23 cellular contexts compared by ENCODE assay signal in genomic region chr17:79968116-79968515, GRCh38.
DNase-seq lines count a peak whose midpoint lies in the region; ATAC-seq, FAIRE-seq and TF ChIP-seq lines count a peak whose summit lies in the region.
"Had no signal": no experiment of that assay in that cellular context is flagged by ENCODE, and none has a peak within 500 bp of the region (broad histone marks: within the 10 kb centered on the region; RNA-seq: fewer than 3 reads in every experiment).

No MANE protein-coding gene starts in this region.

- WGBS in H9 (ENCODE audit: extremely low coverage, insufficient read length, low lambda C conversion rate), result no CpG with 5 or more reads among the region's 5 CpGs

- no peak overlapping the region for H3K4ac ChIP-seq in H9 (ENCODE audit: low read depth, low read length)

- no peak overlapping the region for H4K91ac ChIP-seq in H9 (ENCODE audit: insufficient read length, low read depth, low read length)

- TF ChIP-seq CTCF in H9 (conservative IDR thresholded peaks at IDR 0.05) (no peak), kidney (IDR thresholded peaks at IDR 0.05; ENCODE audit: borderline replicate concordance, extremely low read depth, insufficient read depth) (no peak)

- H3K9ac ChIP-seq in BLaER1, result no peak overlapping the region
- H3K9ac ChIP-seq in H9 (ENCODE audit: extremely low read depth, insufficient read length, low read length), result no peak overlapping the region
- no peak overlapping the region for H3K9ac ChIP-seq in kidney (ENCODE audit: low read length in 2 of 2)

- no peak overlapping the region for H2AK5ac ChIP-seq in H9 (ENCODE audit: insufficient read length, low read length)

- no peak overlapping the region for H3K23ac ChIP-seq in H9 (ENCODE audit: insufficient read length, low read depth, low read length)

- peaks cover 22 to 29% of the 10 kb centered on the region in 2 experiments for H3K4me1 Mint-ChIP-seq in H9
- H3K4me1 Mint-ChIP-seq: CD14-positive monocyte had no signal

- DNase-seq in H9 (peak; percentile 18), kidney (peak; percentile 35), sciatic nerve (ENCODE audit: low spot score) (peak; percentile 30), mucosa of gallbladder (ENCODE audit: low spot score) (no peak)
- DNase-seq in activated CD4-positive, alpha-beta T cell treated with anti-CD3 and anti-CD28 coated beads, Interleukin-2, amount 50 U/mL, for 1 hour, result no peak
- DNase-seq: DMS 273 treated with DMSO at 0.1 percent for 48 hours, DMS79, EL, GDM1, KBM-7, NCI-H2081, NCI-H2227 treated with DMSO at 0.1 percent for 48 hours, NCI-H526 treated with DMSO at 0.1 percent for 48 hours, SIG-M5 had no signal

- H3K27ac ChIP-seq in BLaER1 (no peak overlapping the region), H9 (ENCODE audit: insufficient read length, low read depth, low read length) (no peak overlapping the region), kidney (ENCODE audit: low read depth in 2 of 2, low read length in 2 of 2) (no peak overlapping the region)
- H3K27ac ChIP-seq: A549, RWPE1, SK-N-MC had no signal

- H3K56ac ChIP-seq in H9 (ENCODE audit: insufficient read length, low read depth, low read length), result no peak overlapping the region

- H3K27me3 ChIP-seq in BLaER1, result no peaks in the 10 kb centered on the region
- no peaks in the 10 kb centered on the region for H3K27me3 ChIP-seq in H9 (ENCODE audit: insufficient read depth, low read length)

- H3K27me3 Mint-ChIP-seq in H9 (ENCODE audit: low read depth), result no peaks in the 10 kb centered on the region; the same call in 1 of the 2 replicates

- FAIRE-seq in kidney (lab: Jason Lieb, UNC), result no peak
- FAIRE-seq: GM12878, H54 had no signal

- no peak overlapping the region for H4K5ac ChIP-seq in H9 (ENCODE audit: insufficient read length, low read depth, low read length)

- H3K4me3 ChIP-seq in BLaER1, result no peak overlapping the region
- H3K4me3 ChIP-seq in kidney (ENCODE audit: low read length in 2 of 2), result no peak overlapping the region
- H3K4me3 ChIP-seq: A549, GM12878, SK-N-MC had no signal

- no peak overlapping the region for H2BK20ac ChIP-seq in H9 (ENCODE audit: low read depth, low read length, poor library complexity, severe bottlenecking)

- H3K4me2 ChIP-seq in BLaER1, result peak overlapping the region; percentile 95
- no peak overlapping the region for H3K4me2 ChIP-seq in H9 (ENCODE audit: insufficient read depth, insufficient read length, low read length)
- H3K4me2 ChIP-seq: A549 had no signal

- H3T11ph ChIP-seq in H9 (ENCODE audit: low read length), result no peak overlapping the region

- no peak overlapping the region for H3K18ac ChIP-seq in H9 (ENCODE audit: insufficient read length, low read depth, low read length)

- H3K4me3 Mint-ChIP-seq in H9, result no peak overlapping the region
- H3K4me3 Mint-ChIP-seq: CD14-positive monocyte; CD8-positive, alpha-beta memory T cell had no signal

- ATAC-seq in sciatic nerve (no peak), HG03565 (IDR thresholded peaks at IDR 0.05; ENCODE audit: unreplicated experiment) (no peak)
- ATAC-seq: A549, GM12878 had no signal

- H3K36me3 ChIP-seq in BLaER1 (no peaks in the 10 kb centered on the region), kidney (ENCODE audit: control insufficient read depth in 1 of 2, insufficient read depth in 2 of 2, low read length in 2 of 2) (peaks cover 0 to 2% of the 10 kb centered on the region in 2 donors)

- no peaks in the 10 kb centered on the region; the same call in 1 of the 2 replicates for H3K79me2 ChIP-seq in H9 (ENCODE audit: insufficient read depth, low read length)

- H3K9me3 Mint-ChIP-seq in H9, result peaks cover 4 to 7% of the 10 kb centered on the region in 2 experiments
- H3K9me3 Mint-ChIP-seq: CD8-positive, alpha-beta memory T cell had no signal

- H3K36me3 Mint-ChIP-seq in H9 (ENCODE audit: insufficient read depth in 1 of 3, low read depth in 3 of 3), result peaks cover 15 to 25% (median 20%) of the 10 kb centered on the region in 3 experiments
- H3K36me3 Mint-ChIP-seq: CD14-positive monocyte; CD8-positive, alpha-beta memory T cell had no signal

- H3K9me3 ChIP-seq in BLaER1 (no peaks in the 10 kb centered on the region), H9 (ENCODE audit: control insufficient read depth, low read depth, low read length) (no peaks in the 10 kb centered on the region), kidney (ENCODE audit: control insufficient read depth in 1 of 2, low read length in 2 of 2) (no peaks in the 10 kb centered on the region)
- H3K9me3 ChIP-seq: A549 had no signal

- intact Hi-C loops in kidney (cut with DNase I) (no loop called here), sciatic nerve (cut with DNase I) (no loop called here)

- H2BK120ac ChIP-seq in H9 (ENCODE audit: low read depth, low read length, poor library complexity, severe bottlenecking), result no peak overlapping the region

- H2BK12ac ChIP-seq in H9 (ENCODE audit: insufficient read length, low read depth, low read length), result no peak overlapping the region

- H4K8ac ChIP-seq in H9 (replicated peaks; ENCODE audit: insufficient read length, low read depth, low read length), result no peak overlapping the region

- no peaks in the 10 kb centered on the region for H3K23me2 ChIP-seq in H9 (ENCODE audit: insufficient read length, low read depth, low read length, poor library complexity, severe bottlenecking)

- H2BK5ac ChIP-seq in H9 (ENCODE audit: insufficient read length, low read length), result no peak overlapping the region

- H3K4me1 ChIP-seq in BLaER1, result peaks cover 80% of the 10 kb centered on the region
- no peaks in the 10 kb centered on the region for H3K4me1 ChIP-seq in H9 (ENCODE audit: insufficient read depth, low read length)
- H3K4me1 ChIP-seq in kidney (ENCODE audit: control insufficient read depth in 1 of 2, insufficient read depth in 1 of 2, low read depth in 1 of 2, low read length in 2 of 2), result no peaks in the 10 kb centered on the region
- H3K4me1 ChIP-seq: A549 had no signal

- H3K14ac ChIP-seq in H9 (ENCODE audit: insufficient read depth, low read length), result no peak overlapping the region

- H3K79me1 ChIP-seq in H9 (ENCODE audit: insufficient read depth, low read depth, low read length, poor library complexity, severe bottlenecking), result peaks cover 3% of the 10 kb centered on the region

- H2AFZ ChIP-seq in H9 (ENCODE audit: low read length), result no peak overlapping the region

- H2BK15ac ChIP-seq in H9 (ENCODE audit: low read depth, low read length), result no peak overlapping the region

- H3K27ac Mint-ChIP-seq in H9, result peak overlapping the region in 1 of 3 experiments; percentile 79; a peak in 2 of 7 replicates
- H3K27ac Mint-ChIP-seq: CD14-positive monocyte; CD8-positive, alpha-beta memory T cell had no signal

- H4K20me1 ChIP-seq in BLaER1 (no peaks in the 10 kb centered on the region), H9 (ENCODE audit: control insufficient read depth, insufficient read depth, insufficient read length) (no peaks in the 10 kb centered on the region)

Comparison
In these comparisons a context has a peak if more than half of its experiments do, and no peak if none do; other contexts are left out.
1. DNase-seq: peak in H9 (single experiment), kidney (single experiment) and sciatic nerve (single experiment); none in mucosa of gallbladder (single experiment) and activated CD4-positive, alpha-beta T cell treated with anti-CD3 and anti-CD28 coated beads, Interleukin-2, amount 50 U/mL, for 1 hour (single experiment).